In the genomic region with DNA sequence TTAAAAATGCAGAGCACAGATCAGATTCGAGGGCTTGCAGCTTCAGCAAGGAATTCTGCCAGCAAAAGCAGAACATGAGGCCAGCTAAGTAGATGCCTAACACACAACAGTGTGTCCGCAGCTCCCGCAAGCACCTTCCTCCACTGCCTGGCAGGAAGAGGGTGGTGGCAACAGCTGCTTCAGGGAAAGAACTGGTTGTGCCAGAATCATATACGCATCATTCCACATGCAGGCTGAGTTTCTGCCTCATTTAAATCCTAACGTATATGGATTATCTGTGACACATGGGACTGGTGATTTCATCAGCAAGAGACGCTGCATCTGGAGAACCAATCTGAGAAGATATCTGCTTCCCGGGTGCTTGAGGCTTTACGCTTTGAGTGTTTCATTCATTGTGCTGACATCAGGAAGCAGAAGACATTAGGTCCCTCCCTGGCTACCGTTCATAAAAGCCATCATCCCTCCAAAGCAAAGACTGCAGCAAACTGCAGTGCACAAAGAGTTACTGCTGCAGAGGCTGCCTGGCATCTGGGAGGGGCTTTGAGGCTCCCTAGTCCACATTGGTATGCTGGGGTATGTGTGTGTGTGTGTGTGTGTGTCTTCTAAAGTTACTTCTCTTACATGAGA, we compare ENCODE assay signal across 16 cellular contexts.
DNase-seq lines count a peak whose midpoint lies in the region; ATAC-seq and TF ChIP-seq lines count a peak whose summit lies in the region.
"Had no signal": no experiment of that assay in that cellular context is flagged by ENCODE, and none has a peak within 500 bp of the region (broad histone marks: within the 10 kb centered on the region; RNA-seq: fewer than 3 reads in every experiment).

No MANE protein-coding gene starts in this region.

- H3K4me3 ChIP-seq in BE2C (ENCODE audit: low read depth, low read length) (no peak overlapping the region; the same call in 1 of the 2 replicates), endocrine pancreas (ENCODE audit: control insufficient read depth, insufficient read depth, low read length) (peak overlapping the region; percentile 55), neuronal stem cell (ENCODE audit: low read length in 2 of 2) (no peak overlapping the region), thyroid gland (replicated peaks in 1 of 3) (no peak overlapping the region), spleen (no peak overlapping the region)
- H3K4me3 ChIP-seq: coronary artery, left ventricle myocardium inferior had no signal

- peaks cover 10% of the 10 kb centered on the region for H3K4me1 ChIP-seq in BE2C
- no peaks in the 10 kb centered on the region for H3K4me1 ChIP-seq in endocrine pancreas (ENCODE audit: control insufficient read depth, insufficient read depth, low read length)
- peaks cover 0 to 11% of the 10 kb centered on the region in 2 donors for H3K4me1 ChIP-seq in neuronal stem cell (ENCODE audit: control insufficient read depth in 2 of 2, insufficient read depth in 1 of 2, low read depth in 1 of 2, low read length in 2 of 2)
- peaks cover 0 to 5% of the 10 kb centered on the region in 2 donors for H3K4me1 ChIP-seq in thyroid gland
- no peaks in the 10 kb centered on the region for H3K4me1 ChIP-seq in spleen

- H3K9me3 Mint-ChIP-seq in osteocyte (ENCODE audit: unreplicated experiment): no peaks in the 10 kb centered on the region
- H3K9me3 Mint-ChIP-seq: activated naive CD4-positive, alpha-beta T cell treated with anti-CD3 and anti-CD28 coated beads, Interleukin-2, amount 50 U/mL, for 24 hours; T-helper 1 cell treated with Interleukin-12 subunit alpha and Interleukin-12 subunit beta and Interleukin-4 antibody, amounts not matched to agents 30 μg/mL and 1 μg/mL, for 36 hours had no signal

- H2BK12ac ChIP-seq in neuronal stem cell (ENCODE audit: low read length): no peak overlapping the region

- H4K8ac ChIP-seq in neuronal stem cell (ENCODE audit: low read depth, low read length): no peak overlapping the region

- H2BK15ac ChIP-seq in neuronal stem cell (ENCODE audit: low read length): no peak overlapping the region

- H3K27ac ChIP-seq in neuronal stem cell (replicated peaks; ENCODE audit: low read length) (no peak overlapping the region), thyroid gland (no peak overlapping the region), spleen (no peak overlapping the region)
- H3K27ac ChIP-seq: coronary artery, HL-60, left ventricle myocardium inferior had no signal

- H2BK5ac ChIP-seq in neuronal stem cell (ENCODE audit: low read length): no peak overlapping the region

- no peak overlapping the region for H3K4ac ChIP-seq in neuronal stem cell (ENCODE audit: low read length)

- peaks cover 10% of the 10 kb centered on the region for H3K27me3 Mint-ChIP-seq in osteocyte (ENCODE audit: unreplicated experiment)
- H3K27me3 Mint-ChIP-seq: activated naive CD4-positive, alpha-beta T cell treated with anti-CD3 and anti-CD28 coated beads, Interleukin-2, amount 50 U/mL, for 24 hours; stimulated activated naive B cell treated with anti-CD40 and anti-IgM and Interleukin-4, amounts not matched to agents 10 μg/mL and 1 μg/mL and 100 μg/mL, for 72 hours had no signal

- no peak overlapping the region for H2BK120ac ChIP-seq in neuronal stem cell (ENCODE audit: low read depth, low read length)

- no peaks in the 10 kb centered on the region for H3K36me3 Mint-ChIP-seq in osteocyte (ENCODE audit: unreplicated experiment)
- H3K36me3 Mint-ChIP-seq: activated naive CD4-positive, alpha-beta T cell treated with anti-CD3 and anti-CD28 coated beads, Interleukin-2, amount 50 U/mL, for 24 hours; stimulated activated naive B cell treated with anti-CD40 and anti-IgM and Interleukin-4, amounts not matched to agents 10 μg/mL and 1 μg/mL and 100 μg/mL, for 72 hours had no signal

- DNase-seq in BE2C (peak; percentile 25), NCI-H345 (lab: John Stamatoyannopoulos, UW) (peak; percentile 65), neuronal stem cell (ENCODE audit: low spot score) (peak; percentile 17), thyroid gland (no peak), osteocyte (ENCODE audit: extremely low spot score, unreplicated experiment) (no peak), spleen (no peak)
- DNase-seq: GDM1; left ventricle myocardium inferior; stimulated activated CD4-positive, alpha-beta T cell treated with anti-CD3 and anti-CD28 coated beads, Interleukin-2, amount 100 ng/mL, for 48 hours; stimulated activated naive B cell treated with anti-CD40 and anti-IgM and Interleukin-4, amounts not matched to agents 10 μg/mL and 1 μg/mL and 100 μg/mL, for 72 hours had no signal

- WGBS in neuronal stem cell (ENCODE audit: extremely low coverage in 2 of 2, insufficient read length in 2 of 2, insufficient replicate concordance in 1 of 2), 2 donors: no CpG with 5 or more reads among the region's 9 CpGs
- 62 to 64% methylated on average over 9 of the region's 9 CpGs for WGBS in thyroid gland, 2 donors
- WGBS in spleen, 5 donors: 28 to 56% (median 52%) methylated on average over 9 of the region's 9 CpGs

- H3K79me1 ChIP-seq in neuronal stem cell (ENCODE audit: low read depth, low read length): no peaks in the 10 kb centered on the region

- H3K27me3 ChIP-seq in BE2C (no peaks in the 10 kb centered on the region), endocrine pancreas (ENCODE audit: control insufficient read depth, insufficient read depth, low read length) (no peaks in the 10 kb centered on the region), neuronal stem cell (ENCODE audit: control insufficient read depth in 3 of 3, insufficient read depth in 3 of 3, low read depth in 1 of 3, low read length in 3 of 3) (no peaks in the 10 kb centered on the region), thyroid gland (no peaks in the 10 kb centered on the region), spleen (replicated peaks in 1 of 7) (no peaks in the 10 kb centered on the region)

- no peak overlapping the region for H3K23ac ChIP-seq in neuronal stem cell (ENCODE audit: low read depth, low read length, poor library complexity)

- H2AK5ac ChIP-seq in neuronal stem cell (ENCODE audit: low read depth, low read length): no peak overlapping the region

- H3K27ac Mint-ChIP-seq in osteocyte (ENCODE audit: unreplicated experiment): no peak overlapping the region
- H3K27ac Mint-ChIP-seq: activated naive CD4-positive, alpha-beta T cell treated with anti-CD3 and anti-CD28 coated beads, Interleukin-2, amount 50 U/mL, for 24 hours; stimulated activated naive B cell treated with anti-CD40 and anti-IgM and Interleukin-4, amounts not matched to agents 10 μg/mL and 1 μg/mL and 100 μg/mL, for 72 hours; T-helper 1 cell treated with Interleukin-12 subunit alpha and Interleukin-12 subunit beta and Interleukin-4 antibody, amounts not matched to agents 30 μg/mL and 1 μg/mL, for 36 hours had no signal

- H3K4me3 Mint-ChIP-seq in osteocyte (ENCODE audit: unreplicated experiment): no peak overlapping the region
- H3K4me3 Mint-ChIP-seq: activated naive CD4-positive, alpha-beta T cell treated with anti-CD3 and anti-CD28 coated beads, Interleukin-2, amount 50 U/mL, for 24 hours; stimulated activated naive B cell treated with anti-CD40 and anti-IgM and Interleukin-4, amounts not matched to agents 10 μg/mL and 1 μg/mL and 100 μg/mL, for 72 hours; T-helper 1 cell treated with Interleukin-12 subunit alpha and Interleukin-12 subunit beta and Interleukin-4 antibody, amounts not matched to agents 30 μg/mL and 1 μg/mL, for 36 hours had no signal

- no peak overlapping the region for H3K14ac ChIP-seq in neuronal stem cell (ENCODE audit: low read length)

- H4K91ac ChIP-seq in neuronal stem cell (ENCODE audit: low read depth, low read length, poor library complexity): no peak overlapping the region

- peak overlapping the region; percentile 34 for H3K18ac ChIP-seq in neuronal stem cell (ENCODE audit: low read length)

- H3K9me3 ChIP-seq in BE2C (no peaks in the 10 kb centered on the region), endocrine pancreas (ENCODE audit: control insufficient read depth, low read length) (no peaks in the 10 kb centered on the region), neuronal stem cell (replicated peaks in 1 of 2; ENCODE audit: control insufficient read depth in 2 of 2, insufficient read depth in 1 of 2, low read depth in 1 of 2, low read length in 2 of 2) (peaks cover 0 to 1% of the 10 kb centered on the region in 2 donors), thyroid gland (no peaks in the 10 kb centered on the region), spleen (no peaks in the 10 kb centered on the region)
- H3K9me3 ChIP-seq: left ventricle myocardium inferior had no signal

- intact Hi-C loops in thyroid gland (cut with DNase I): no loop called here
- intact Hi-C loops in spleen (cut with DNase I; ENCODE audit: low total_unique reads): no loop called here

- no peak overlapping the region for H2AFZ ChIP-seq in neuronal stem cell (ENCODE audit: low read length)

- H3K9ac ChIP-seq in endocrine pancreas (ENCODE audit: control insufficient read depth, insufficient read depth, low read length) (peak overlapping the region; percentile 0), neuronal stem cell (ENCODE audit: low read depth, low read length, poor library complexity) (no peak overlapping the region)

- H3K36me3 ChIP-seq in BE2C: no peaks in the 10 kb centered on the region
- H3K36me3 ChIP-seq in endocrine pancreas (ENCODE audit: control insufficient read depth, insufficient read depth, low read length): no peaks in the 10 kb centered on the region
- no peaks in the 10 kb centered on the region for H3K36me3 ChIP-seq in neuronal stem cell (replicated peaks in 1 of 2; ENCODE audit: control insufficient read depth in 2 of 2, insufficient read depth in 2 of 2, low read length in 2 of 2)
- H3K36me3 ChIP-seq in thyroid gland: no peaks in the 10 kb centered on the region
- no peaks in the 10 kb centered on the region for H3K36me3 ChIP-seq in spleen

- no peak overlapping the region for H3K4me2 ChIP-seq in neuronal stem cell (ENCODE audit: insufficient read depth, low read length, poor library complexity, severe bottlenecking)

- no peak for TF ChIP-seq CTCF in BE2C (IDR thresholded peaks at IDR 0.05; ENCODE audit: low read depth, low read length)
- no peak for TF ChIP-seq CTCF in thyroid gland (IDR thresholded peaks at IDR 0.05)
- TF ChIP-seq CTCF in osteocyte (IDR thresholded peaks at IDR 0.05): no peak
- TF ChIP-seq CTCF in spleen (IDR thresholded peaks at IDR 0.05 in 8 of 11, conservative IDR thresholded peaks at IDR 0.05 in 3 of 11): no peak

- no peak for ATAC-seq in HG02610 (IDR thresholded peaks at IDR 0.05; ENCODE audit: unreplicated experiment)

- H3K4me1 Mint-ChIP-seq in osteocyte (ENCODE audit: unreplicated experiment): no peaks in the 10 kb centered on the region
- H3K4me1 Mint-ChIP-seq: activated naive CD4-positive, alpha-beta T cell treated with anti-CD3 and anti-CD28 coated beads, Interleukin-2, amount 50 U/mL, for 24 hours; stimulated activated naive B cell treated with anti-CD40 and anti-IgM and Interleukin-4, amounts not matched to agents 10 μg/mL and 1 μg/mL and 100 μg/mL, for 72 hours had no signal

- TF ChIP-seq POLR2A in thyroid gland (IDR thresholded peaks at IDR 0.05) (no peak), spleen (IDR thresholded peaks at IDR 0.05) (no peak)

Comparison
In these comparisons a context has a peak if more than half of its experiments do, and no peak if none do; other contexts are left out.
1. DNase-seq: peak in BE2C (single experiment), NCI-H345 (single experiment) and neuronal stem cell (single experiment); none in thyroid gland (0 of 2), osteocyte (single experiment) and spleen (single experiment).